Comparison of ENCODE assay signal across 1 cellular context in the genomic region with DNA sequence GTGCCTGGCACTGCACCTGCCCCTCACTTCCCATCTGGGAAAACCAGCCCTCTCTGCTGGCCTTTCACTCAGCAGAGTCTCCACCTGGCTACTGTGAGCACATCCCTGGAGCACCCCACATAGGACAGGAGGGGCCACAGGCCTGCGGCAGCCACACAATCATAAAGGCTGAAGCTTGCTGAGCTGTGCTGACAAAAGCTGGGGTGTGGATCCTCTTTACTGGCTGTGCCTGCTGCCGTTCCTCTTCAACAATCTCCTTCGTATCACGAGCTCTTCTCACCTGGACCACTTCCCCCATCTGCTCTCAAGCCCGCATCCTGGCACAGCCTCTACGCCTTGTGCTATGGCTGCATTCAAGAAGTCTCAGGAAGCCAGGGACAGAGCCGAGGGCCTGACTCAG.
TF ChIP-seq lines count a peak whose summit lies in the region.

No MANE protein-coding gene starts in this region.

TF ChIP-seq in H1, 55 proteins besides CTCF, POLR2A, EP300 and RAD21:
- TF ChIP-seq CHD1 (IDR thresholded peaks at IDR 0.05; ENCODE audit: low read depth, low read length) (no peak), EGR1 (IDR thresholded peaks at IDR 0.05; ENCODE audit: borderline replicate concordance, low read depth, low read length) (no peak), SRF (IDR thresholded peaks at IDR 0.05; ENCODE audit: low read depth, low read length) (no peak), RNF2 (IDR thresholded peaks at IDR 0.05; ENCODE audit: borderline replicate concordance, low read depth, low read length, missing control alignments, poor library complexity, severe bottlenecking) (no peak), JUND (IDR thresholded peaks at IDR 0.05; ENCODE audit: low read length) (no peak), KDM4A (IDR thresholded peaks at IDR 0.05; ENCODE audit: low read depth, low read length, severe bottlenecking) (no peak)
- TF ChIP-seq, protein P1, sequence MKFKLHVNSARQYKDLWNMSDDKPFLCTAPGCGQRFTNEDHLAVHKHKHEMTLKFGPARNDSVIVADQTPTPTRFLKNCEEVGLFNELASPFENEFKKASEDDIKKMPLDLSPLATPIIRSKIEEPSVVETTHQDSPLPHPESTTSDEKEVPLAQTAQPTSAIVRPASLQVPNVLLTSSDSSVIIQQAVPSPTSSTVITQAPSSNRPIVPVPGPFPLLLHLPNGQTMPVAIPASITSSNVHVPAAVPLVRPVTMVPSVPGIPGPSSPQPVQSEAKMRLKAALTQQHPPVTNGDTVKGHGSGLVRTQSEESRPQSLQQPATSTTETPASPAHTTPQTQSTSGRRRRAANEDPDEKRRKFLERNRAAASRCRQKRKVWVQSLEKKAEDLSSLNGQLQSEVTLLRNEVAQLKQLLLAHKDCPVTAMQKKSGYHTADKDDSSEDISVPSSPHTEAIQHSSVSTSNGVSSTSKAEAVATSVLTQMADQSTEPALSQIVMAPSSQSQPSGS (IDR thresholded peaks at IDR 0.05; ENCODE audit: low read length), result no peak
